In genomic region chr9:99253134-99253533, GRCh38 we compare ENCODE assay signal across 12 cellular contexts. TPM values are rescaled to one million over a fixed set of nuclear protein-coding genes. Genes with fewer than 3 reads are reported as not detected.
DNase-seq lines count a peak whose midpoint lies in the region; ATAC-seq and TF ChIP-seq lines count a peak whose summit lies in the region.
"Had no signal": no experiment of that assay in that cellular context is flagged by ENCODE, and none has a peak within 500 bp of the region (broad histone marks: within the 10 kb centered on the region; RNA-seq: fewer than 3 reads in every experiment).

No MANE protein-coding gene starts in this region.

- no peaks in the 10 kb centered on the region for H3K4me1 ChIP-seq in prostate gland (replicated peaks)
- H3K4me1 ChIP-seq: thyroid gland had no signal

- TF ChIP-seq POLR2A in GM15510 (IDR thresholded peaks at IDR 0.05; ENCODE audit: borderline replicate concordance, extremely low read depth, insufficient read length) = peak; percentile 23
- no peak for TF ChIP-seq POLR2A in prostate gland (IDR thresholded peaks at IDR 0.05)

- H3K4me3 Mint-ChIP-seq in activated CD8-positive, alpha-beta T cell treated with anti-CD3 and anti-CD28 coated beads, Interleukin-2, amount 10 ng/mL, durations not matched to agents 7 days and 5 days = peak overlapping the region; percentile 68
- H3K4me3 Mint-ChIP-seq in CD4-positive, alpha-beta T cell = no peak overlapping the region

- intact Hi-C loops in CD4-positive, alpha-beta T cell (cut with DNase I, micrococcal nuclease) = no loop called here
- intact Hi-C loops in prostate gland (cut with DNase I) = loop anchor here (10.0 kb wide), 1 partner anchor 572 kb away; the partner anchor contains the start of gene NR4A3

- ATAC-seq in GM19395 (IDR thresholded peaks at IDR 0.05; ENCODE audit: unreplicated experiment) = peak; percentile 37
- peak; percentile 51 for ATAC-seq in HG03045 (IDR thresholded peaks at IDR 0.05; ENCODE audit: unreplicated experiment)
- no peak for ATAC-seq in activated CD8-positive, alpha-beta T cell treated with anti-CD3 and anti-CD28 coated beads, Interleukin-2, amount 10 ng/mL, durations not matched to agents 7 days and 5 days
- no peak for ATAC-seq in CD4-positive, alpha-beta T cell (ENCODE audit: poor library complexity)

- H3K9me3 Mint-ChIP-seq in activated CD8-positive, alpha-beta T cell treated with anti-CD3 and anti-CD28 coated beads, Interleukin-2, amount 10 ng/mL, durations not matched to agents 7 days and 5 days (ENCODE audit: insufficient read depth) = no peaks in the 10 kb centered on the region
- H3K9me3 Mint-ChIP-seq in CD4-positive, alpha-beta T cell = no peaks in the 10 kb centered on the region
- H3K9me3 Mint-ChIP-seq: immature natural killer cell had no signal

- CTCF ChIA-PET in activated CD8-positive, alpha-beta T cell treated with anti-CD3 and anti-CD28 coated beads, Interleukin-2, amount 10 ng/mL, durations not matched to agents 7 days and 5 days (lab: Charles Lee) = interaction anchor here (1.7 to 2.3 kb wide), 3 partner anchors 12 to 69 kb away, joined by 4 to 15 read pairs (median 8); no protein-coding TSS in a partner anchor
- CTCF ChIA-PET in CD4-positive, alpha-beta T cell (lab: Charles Lee) = no interaction called here

- H3K27me3 ChIP-seq in CD4-positive, alpha-beta T cell (ENCODE audit: control insufficient read depth, insufficient read depth, low read length) = no peaks in the 10 kb centered on the region
- H3K27me3 ChIP-seq in prostate gland (replicated peaks; ENCODE audit: insufficient read depth) = no peaks in the 10 kb centered on the region
- H3K27me3 ChIP-seq: thyroid gland had no signal

- POLR2A ChIA-PET in activated CD8-positive, alpha-beta T cell treated with anti-CD3 and anti-CD28 coated beads, Interleukin-2, amount 10 ng/mL, durations not matched to agents 7 days and 5 days (lab: Charles Lee) = interaction anchor here (1.2 to 2.6 kb wide), 2 partner anchors 18 to 32 kb away, joined by 3 to 13 read pairs; partner anchors contain the start of genes ALG2 and SEC61B
- POLR2A ChIA-PET in CD4-positive, alpha-beta T cell (lab: Charles Lee) = no interaction called here

- H3K4me3 ChIP-seq in prostate gland = no peak overlapping the region
- H3K4me3 ChIP-seq: thyroid gland had no signal

- H3K27ac ChIP-seq in CD4-positive, alpha-beta T cell (ENCODE audit: low read depth, low read length) = no peak overlapping the region
- H3K27ac ChIP-seq in prostate gland = no peak overlapping the region
- H3K27ac ChIP-seq: thyroid gland had no signal

- 100% methylated on average over 2 of the region's 2 CpGs for WGBS in prostate gland

- H3K4me1 Mint-ChIP-seq in activated CD8-positive, alpha-beta T cell treated with anti-CD3 and anti-CD28 coated beads, Interleukin-2, amount 10 ng/mL, durations not matched to agents 7 days and 5 days (ENCODE audit: low read depth) = peaks cover 33% of the 10 kb centered on the region
- H3K4me1 Mint-ChIP-seq in CD4-positive, alpha-beta T cell (ENCODE audit: low read depth) = peaks cover 22% of the 10 kb centered on the region

- H3K36me3 Mint-ChIP-seq in activated CD8-positive, alpha-beta T cell treated with anti-CD3 and anti-CD28 coated beads, Interleukin-2, amount 10 ng/mL, durations not matched to agents 7 days and 5 days (ENCODE audit: low read depth) = no peaks in the 10 kb centered on the region
- H3K36me3 Mint-ChIP-seq in CD4-positive, alpha-beta T cell (ENCODE audit: low read depth) = peaks cover 1% of the 10 kb centered on the region
- H3K36me3 Mint-ChIP-seq: immature natural killer cell had no signal

- no peaks in the 10 kb centered on the region for H3K36me3 ChIP-seq in prostate gland
- H3K36me3 ChIP-seq: thyroid gland had no signal

- no peaks in the 10 kb centered on the region for H3K9me3 ChIP-seq in CD4-positive, alpha-beta T cell (ENCODE audit: control insufficient read depth, low read length)
- no peaks in the 10 kb centered on the region for H3K9me3 ChIP-seq in prostate gland
- H3K9me3 ChIP-seq: thyroid gland had no signal

- H3K27ac Mint-ChIP-seq in activated CD8-positive, alpha-beta T cell treated with anti-CD3 and anti-CD28 coated beads, Interleukin-2, amount 10 ng/mL, durations not matched to agents 7 days and 5 days = peak overlapping the region; percentile 87
- H3K27ac Mint-ChIP-seq in CD4-positive, alpha-beta T cell = no peak overlapping the region

- DNase-seq in activated CD8-positive, alpha-beta T cell treated with anti-CD3 and anti-CD28 coated beads, Interleukin-2, amount 10 ng/mL, durations not matched to agents 7 days and 5 days = no peak
- DNase-seq in NCI-H82 (lab: John Stamatoyannopoulos, UW) = no peak
- DNase-seq in CD4-positive, alpha-beta T cell = no peak
- no peak for DNase-seq in prostate gland (ENCODE audit: low spot score)
- no peak for DNase-seq in amygdala (lab: John Stamatoyannopoulos, UW)
- DNase-seq: NCI-H510A, retina, thyroid gland had no signal

- no peak for TF ChIP-seq CTCF in CD4-positive, alpha-beta T cell (IDR thresholded peaks at IDR 0.05)
- no peak for TF ChIP-seq CTCF in prostate gland (IDR thresholded peaks at IDR 0.05)

- no peaks in the 10 kb centered on the region for H3K27me3 Mint-ChIP-seq in activated CD8-positive, alpha-beta T cell treated with anti-CD3 and anti-CD28 coated beads, Interleukin-2, amount 10 ng/mL, durations not matched to agents 7 days and 5 days (ENCODE audit: low read depth)
- no peaks in the 10 kb centered on the region for H3K27me3 Mint-ChIP-seq in CD4-positive, alpha-beta T cell

RNA-seq across cellular contexts. Expression of gene SEC61B, which starts 31.1 kb away (rescaled TPM):
- 100 to 1,000 TPM; 122 to 124 TPM for total RNA-seq in activated CD8-positive, alpha-beta T cell treated with anti-CD3 and anti-CD28 coated beads, Interleukin-2, amount 10 ng/mL, durations not matched to agents 7 days and 5 days
- total RNA-seq in CD4-positive, alpha-beta T cell = 10 to 100 TPM; 83.4 to 84.2 TPM
- total RNA-seq in prostate gland = 100 to 1,000 TPM in 1 of 2 donors, 10 to 100 TPM in 1; 67.7 to 126 TPM

RNA-seq across cellular contexts. Expression of gene ALG2, which starts 31.4 kb away (rescaled TPM):
- 10 to 100 TPM; 19.9 to 22.0 TPM for total RNA-seq in activated CD8-positive, alpha-beta T cell treated with anti-CD3 and anti-CD28 coated beads, Interleukin-2, amount 10 ng/mL, durations not matched to agents 7 days and 5 days
- total RNA-seq in CD4-positive, alpha-beta T cell = 10 to 100 TPM; 18.1 to 19.9 TPM
- total RNA-seq in prostate gland = 10 to 100 TPM; 47.0 to 64.4 TPM

Comparison
In these comparisons a context has a peak if more than half of its experiments do, and no peak if none do; other contexts are left out.
1. ATAC-seq: peak in GM19395 (single experiment) and HG03045 (single experiment); none in activated CD8-positive, alpha-beta T cell treated with anti-CD3 and anti-CD28 coated beads, Interleukin-2, amount 10 ng/mL, durations not matched to agents 7 days and 5 days (single experiment) and CD4-positive, alpha-beta T cell (single experiment).